In the genomic region with DNA sequence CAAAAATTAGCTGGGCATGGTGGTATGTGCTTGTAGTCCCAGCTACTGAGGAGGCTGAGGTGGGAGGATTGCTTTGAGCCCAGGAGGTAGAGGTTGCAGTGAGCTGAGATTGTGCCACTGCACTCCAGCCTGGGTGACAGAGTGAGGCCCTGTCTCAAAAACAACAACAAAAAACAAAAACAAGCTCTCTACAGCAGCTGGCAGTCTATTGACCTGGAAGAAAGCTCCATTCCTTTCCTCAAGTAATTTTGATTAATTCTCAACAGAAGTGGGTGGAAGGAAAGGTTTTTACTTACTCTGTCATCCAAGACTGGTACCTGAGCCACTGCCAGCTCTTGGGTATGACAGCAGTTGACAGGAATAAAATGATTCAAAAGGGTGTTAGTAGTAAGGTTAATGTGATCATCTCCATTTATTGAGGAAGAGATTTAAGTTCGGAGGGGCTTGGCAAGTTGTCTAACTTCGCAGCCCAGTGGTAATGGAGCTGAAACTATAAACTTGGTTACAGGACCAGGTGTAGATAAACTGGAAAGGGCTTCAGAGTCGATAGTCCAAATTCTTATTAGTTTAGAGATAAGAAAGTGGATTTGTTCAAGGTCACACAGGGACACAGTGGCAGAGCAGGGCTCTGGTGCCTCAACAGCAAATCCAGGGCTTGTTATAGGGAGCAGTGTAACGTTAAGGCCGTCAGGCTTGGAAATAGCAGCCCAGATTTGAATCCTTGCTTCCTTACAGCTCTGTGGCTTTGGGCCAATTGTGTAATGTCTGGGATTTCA, we compare ENCODE assay signal across 9 cellular contexts. TPM values are rescaled to one million over a fixed set of nuclear protein-coding genes. Genes with fewer than 3 reads are reported as not detected.
DNase-seq lines count a peak whose midpoint lies in the region; ATAC-seq and TF ChIP-seq lines count a peak whose summit lies in the region.
"Had no signal": no experiment of that assay in that cellular context is flagged by ENCODE, and none has a peak within 500 bp of the region (broad histone marks: within the 10 kb centered on the region; RNA-seq: fewer than 3 reads in every experiment).

No MANE protein-coding gene starts in this region.

- H3K36me3 Mint-ChIP-seq in CD8-positive, alpha-beta T cell: peaks cover 87% of the 10 kb centered on the region
- H3K36me3 Mint-ChIP-seq in nephron (ENCODE audit: low read depth): peaks cover 90% of the 10 kb centered on the region

- no peak overlapping the region for H3K4me3 ChIP-seq in CD8-positive, alpha-beta T cell (ENCODE audit: low read depth, low read length)
- H3K4me3 ChIP-seq in HUES64 (ENCODE audit: low read length) (no peak overlapping the region), colonic mucosa (no peak overlapping the region)

- H3K4me1 Mint-ChIP-seq in CD8-positive, alpha-beta T cell (ENCODE audit: low read depth): peaks cover 61% of the 10 kb centered on the region
- H3K4me1 Mint-ChIP-seq in nephron: peaks cover 27% of the 10 kb centered on the region

- H3K27me3 ChIP-seq in CD8-positive, alpha-beta T cell (ENCODE audit: insufficient read depth, low read length): no peaks in the 10 kb centered on the region
- H3K27me3 ChIP-seq in HUES64 (ENCODE audit: insufficient read depth, low read length): no peaks in the 10 kb centered on the region
- H3K27me3 ChIP-seq in colonic mucosa: no peaks in the 10 kb centered on the region

- no peak overlapping the region for H3K4me3 Mint-ChIP-seq in CD8-positive, alpha-beta T cell
- no peak overlapping the region for H3K4me3 Mint-ChIP-seq in nephron

- ATAC-seq in CD8-positive, alpha-beta T cell: no peak
- no peak for ATAC-seq in GM21447 (IDR thresholded peaks at IDR 0.05; ENCODE audit: unreplicated experiment)

- intact Hi-C loops in CD8-positive, alpha-beta T cell (cut with DNase I, micrococcal nuclease): loop anchor here in 1 of 2 experiments (10.0 kb wide), 1 partner anchor 566 kb away; a partner anchor contains a TSS
- intact Hi-C loops in colonic mucosa (cut with DNase I): no loop called here

- 93% methylated on average over 5 of the region's 5 CpGs for WGBS in HUES64

- H3K9ac ChIP-seq in HUES64 (ENCODE audit: low read depth, low read length) (no peak overlapping the region), colonic mucosa (ENCODE audit: low read depth in 2 of 2, low read length in 2 of 2) (peak overlapping the region in 1 of 2 donors; percentile 27)

- H3K9me3 Mint-ChIP-seq in CD8-positive, alpha-beta T cell: no peaks in the 10 kb centered on the region
- H3K9me3 Mint-ChIP-seq in nephron: peaks cover 2% of the 10 kb centered on the region

- peaks cover 44% of the 10 kb centered on the region for H3K4me1 ChIP-seq in CD8-positive, alpha-beta T cell (ENCODE audit: insufficient read depth, low read length)
- no peaks in the 10 kb centered on the region for H3K4me1 ChIP-seq in HUES64 (ENCODE audit: insufficient read depth, low read length)
- H3K4me1 ChIP-seq in colonic mucosa: no peaks in the 10 kb centered on the region

- no peaks in the 10 kb centered on the region for H3K9me3 ChIP-seq in CD8-positive, alpha-beta T cell (ENCODE audit: low read length)
- no peaks in the 10 kb centered on the region for H3K9me3 ChIP-seq in HUES64 (ENCODE audit: insufficient read depth, low read depth, low read length)
- no peaks in the 10 kb centered on the region for H3K9me3 ChIP-seq in colonic mucosa

- POLR2A ChIA-PET in CD8-positive, alpha-beta T cell (lab: Charles Lee): interaction anchor here (0.6 to 5.1 kb wide), 4 partner anchors 12 to 120 kb away, joined by 3 to 51 read pairs (median 3); a partner anchor contains a TSS

- DNase-seq in CD8-positive, alpha-beta T cell: no peak
- DNase-seq in colonic mucosa (no peak), retina (no peak), SW480 (ENCODE audit: low spot score) (no peak), SIG-M5 (lab: John Stamatoyannopoulos, UW) (no peak)
- DNase-seq: NCI-H1694 had no signal

- peak overlapping the region; percentile 83 for H3K27ac Mint-ChIP-seq in CD8-positive, alpha-beta T cell
- peak overlapping the region in 2 of 3 experiments; percentile 32 to 65 for H3K27ac Mint-ChIP-seq in nephron

- CTCF ChIA-PET in CD8-positive, alpha-beta T cell (lab: Charles Lee): interaction anchor here (0.6 to 1.4 kb wide), 7 partner anchors 9 to 151 kb away, joined by 3 to 4 read pairs (median 3); no protein-coding TSS in a partner anchor

- H3K36me3 ChIP-seq in CD8-positive, alpha-beta T cell (ENCODE audit: insufficient read depth, low read length): peaks cover 41% of the 10 kb centered on the region
- peaks cover 91% of the 10 kb centered on the region for H3K36me3 ChIP-seq in HUES64 (ENCODE audit: insufficient read depth, low read length)
- H3K36me3 ChIP-seq in colonic mucosa: no peaks in the 10 kb centered on the region

- no peaks in the 10 kb centered on the region for H3K27me3 Mint-ChIP-seq in CD8-positive, alpha-beta T cell (ENCODE audit: low read depth)
- no peaks in the 10 kb centered on the region for H3K27me3 Mint-ChIP-seq in nephron (ENCODE audit: low read depth)

- no peak for TF ChIP-seq CTCF in CD8-positive, alpha-beta T cell (IDR thresholded peaks at IDR 0.05)
- TF ChIP-seq CTCF in colonic mucosa (IDR thresholded peaks at IDR 0.05) (no peak), nephron (IDR thresholded peaks at IDR 0.05; ENCODE audit: unreplicated experiment in 3 of 3) (no peak)

- H3K27ac ChIP-seq in CD8-positive, alpha-beta T cell (ENCODE audit: low read depth, low read length): no peak overlapping the region
- peak overlapping the region; percentile 26; the same call in 1 of the 2 replicates for H3K27ac ChIP-seq in HUES64 (ENCODE audit: low read depth, low read length)
- H3K27ac ChIP-seq in colonic mucosa: peak overlapping the region; percentile 4

RNA-seq across cellular contexts. Expression of a gene that starts 14.8 kb away (rescaled TPM):
- 100 to 1,000 TPM; 620 to 627 TPM for total RNA-seq in CD8-positive, alpha-beta T cell
- polyA plus RNA-seq in HUES64 (2013, experiment 1 of 2): 557 TPM
- 572 TPM for polyA plus RNA-seq in HUES64 (2013, experiment 2 of 2)
- total RNA-seq in colonic mucosa: 100 to 1,000 TPM; 252 to 372 TPM
